ENCODE assay signal across 9 cellular contexts in the genomic region with DNA sequence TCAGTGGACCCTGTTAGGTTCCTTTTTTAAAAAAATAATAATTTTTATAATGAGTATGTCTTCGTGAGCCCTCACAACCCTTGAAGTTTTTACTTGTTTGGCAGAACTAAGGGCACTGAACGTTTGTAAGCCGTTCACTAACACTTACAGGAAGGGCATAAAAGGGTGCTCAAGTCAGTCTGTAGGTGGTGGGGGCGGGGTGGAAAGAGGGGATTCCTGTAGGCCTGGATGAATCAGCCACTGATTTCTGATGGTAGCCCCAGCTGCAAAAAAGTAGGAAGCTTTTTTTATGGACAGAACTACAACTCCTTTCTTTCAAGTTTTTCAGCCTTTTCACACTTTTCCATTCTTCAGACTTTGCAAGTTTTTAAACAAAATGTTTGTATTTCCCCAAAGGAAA. TPM values are rescaled to one million over a fixed set of nuclear protein-coding genes. Genes with fewer than 3 reads are reported as not detected.
DNase-seq lines count a peak whose midpoint lies in the region; ATAC-seq lines count a peak whose summit lies in the region.
"Had no signal": no experiment of that assay in that cellular context is flagged by ENCODE, and none has a peak within 500 bp of the region (broad histone marks: within the 10 kb centered on the region; RNA-seq: fewer than 3 reads in every experiment).

No MANE protein-coding gene starts in this region.

- intact Hi-C loops in sciatic nerve (cut with DNase I): no loop called here

- DNase-seq in activated CD4-positive, CD25-positive, alpha-beta regulatory T cell treated with anti-CD3 and anti-CD28 coated beads, Interleukin-2, amount 50 U/mL, for 16 hours (ENCODE audit: low read depth, low spot score): peak; percentile 22
- DNase-seq in dermis blood vessel endothelial cell: peak; percentile 67
- DNase-seq in sciatic nerve (ENCODE audit: low spot score): no peak
- no peak for DNase-seq in cerebellar cortex (ENCODE audit: low spot score)
- DNase-seq in HAP-1 (ENCODE audit: low spot score in 2 of 2): no peak

- H3K36me3 ChIP-seq in ACC112 (ENCODE audit: insufficient read depth, low read length) (no peaks in the 10 kb centered on the region), HAP-1 (replicated peaks) (no peaks in the 10 kb centered on the region)

- H3K4me3 ChIP-seq in ACC112 (ENCODE audit: low read depth, low read length): peak overlapping the region; percentile 38
- no peak overlapping the region for H3K4me3 ChIP-seq in HAP-1

- no peaks in the 10 kb centered on the region for H3K9me3 ChIP-seq in HAP-1

- peaks cover 64% of the 10 kb centered on the region for H3K79me2 ChIP-seq in ACC112 (ENCODE audit: control insufficient read depth, insufficient read depth, low read length, unreplicated experiment)

- ATAC-seq in sciatic nerve (peak; percentile 16), GM18517 (IDR thresholded peaks at IDR 0.05; ENCODE audit: unreplicated experiment) (no peak), HG03571 (IDR thresholded peaks at IDR 0.05; ENCODE audit: unreplicated experiment) (no peak)

- in situ Hi-C loops in HAP-1 (cut with MboI; ENCODE audit: low sequenced_read_pairs): loop anchor here (10.0 kb wide), 1 partner anchor 1007 kb away; no protein-coding TSS in a partner anchor

- H3K27me3 ChIP-seq in ACC112 (ENCODE audit: insufficient read depth, low read length) (no peaks in the 10 kb centered on the region), HAP-1 (ENCODE audit: low read depth) (no peaks in the 10 kb centered on the region)

- H3K4me1 ChIP-seq in ACC112 (ENCODE audit: control insufficient read depth, insufficient read depth, low read length, unreplicated experiment) (peaks cover 46% of the 10 kb centered on the region), HAP-1 (peaks cover 3% of the 10 kb centered on the region; the same call in 1 of the 2 replicates)

- no peak overlapping the region for H2AFZ ChIP-seq in ACC112 (ENCODE audit: low read length, unreplicated experiment)

- H3K27ac ChIP-seq in ACC112 (ENCODE audit: low read depth, low read length): peak overlapping the region; percentile 38
- H3K27ac ChIP-seq: KMS-11 had no signal

RNA-seq across cellular contexts. Expression of gene PIK3R1, which starts 35.8 kb away (rescaled TPM):
- total RNA-seq in dermis blood vessel endothelial cell (18.4 and 19.5 TPM in 2 replicates), sciatic nerve (288 TPM)

Comparison
In these comparisons a context has a peak if more than half of its experiments do, and no peak if none do; other contexts are left out.
1. DNase-seq: peak in activated CD4-positive, CD25-positive, alpha-beta regulatory T cell treated with anti-CD3 and anti-CD28 coated beads, Interleukin-2, amount 50 U/mL, for 16 hours (single experiment) and dermis blood vessel endothelial cell (single experiment); none in sciatic nerve (single experiment), cerebellar cortex (single experiment) and HAP-1 (0 of 2).
2. RNA of gene PIK3R1, which starts 35.8 kb away (total RNA-seq): 288 TPM in sciatic nerve (single experiment); 18.4 to 19.5 TPM in dermis blood vessel endothelial cell; every median in the first group is over 10 times any median in the second.